9 cellular contexts compared by ENCODE assay signal in the genomic region with DNA sequence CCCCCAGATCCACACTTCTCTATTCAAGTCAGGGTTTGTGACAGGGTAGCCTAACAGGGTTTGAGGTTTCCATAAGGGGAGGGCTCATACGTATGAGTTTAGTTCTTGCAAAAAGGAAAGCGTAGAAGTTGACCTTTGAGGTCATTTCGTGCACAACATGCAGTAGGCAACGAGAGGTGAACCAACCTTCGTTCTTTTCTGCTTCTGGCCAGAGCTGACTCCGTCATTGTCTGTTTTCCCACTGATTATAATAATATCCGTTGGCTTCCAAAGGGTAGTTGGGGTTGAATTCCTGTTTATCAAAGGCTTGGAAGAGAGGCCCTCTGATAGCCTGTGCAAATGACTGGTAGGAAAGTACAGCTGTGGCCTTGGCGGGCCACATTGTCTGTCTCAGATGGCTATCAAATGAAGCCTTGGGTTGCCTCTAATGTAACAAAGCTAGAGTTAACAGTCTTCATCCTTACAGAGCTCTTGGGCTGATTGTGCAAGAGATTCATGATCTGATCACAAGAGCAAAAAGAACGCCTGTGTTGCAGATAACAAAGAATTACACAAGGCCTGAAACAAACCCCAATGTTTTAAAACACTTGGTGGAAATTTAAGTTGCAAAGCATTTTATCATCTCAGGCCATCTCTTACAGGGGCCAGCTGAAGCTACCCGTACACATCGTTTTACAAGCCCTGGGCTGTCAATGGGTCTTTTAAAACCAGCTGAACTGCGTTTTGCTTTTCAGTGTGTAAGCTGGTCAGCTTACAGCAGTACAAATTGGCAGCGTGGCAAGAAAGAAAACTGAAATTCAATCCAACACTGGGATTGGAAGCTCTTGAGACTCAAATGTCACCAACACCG. TPM values are rescaled to one million over a fixed set of nuclear protein-coding genes. Genes with fewer than 3 reads are reported as not detected.
DNase-seq lines count a peak whose midpoint lies in the region; ATAC-seq and TF ChIP-seq lines count a peak whose summit lies in the region.
"Had no signal": no experiment of that assay in that cellular context is flagged by ENCODE, and none has a peak within 500 bp of the region (broad histone marks: within the 10 kb centered on the region; RNA-seq: fewer than 3 reads in every experiment).

No MANE protein-coding gene starts in this region.

- no peaks in the 10 kb centered on the region for H3K27me3 ChIP-seq in HL-60 (ENCODE audit: insufficient read depth, poor library complexity, severe bottlenecking)
- H3K27me3 ChIP-seq in gastrocnemius medialis, result no peaks in the 10 kb centered on the region

- TF ChIP-seq CTCF in HL-60 (IDR thresholded peaks at IDR 0.05; ENCODE audit: insufficient read depth, low read length) (no peak), fibroblast of the aortic adventitia (IDR thresholded peaks at IDR 0.05; ENCODE audit: insufficient read depth, low read length) (no peak), gastrocnemius medialis (IDR thresholded peaks at IDR 0.05 in 4 of 5, conservative IDR thresholded peaks at IDR 0.05 in 1 of 5) (no peak)

- intact Hi-C loops in gastrocnemius medialis (cut with DNase I; ENCODE audit: low total_unique reads), result no loop called here

- H3K4me3 ChIP-seq in HL-60 (replicated peaks; ENCODE audit: insufficient read depth, low read length), result no peak overlapping the region
- no peak overlapping the region for H3K4me3 ChIP-seq in fibroblast of the aortic adventitia (ENCODE audit: low read depth, low read length)
- H3K4me3 ChIP-seq in gastrocnemius medialis, result no peak overlapping the region

- no peak for TF ChIP-seq POLR2A in gastrocnemius medialis (IDR thresholded peaks at IDR 0.05)

- in situ Hi-C loops in gastrocnemius medialis (cut with MboI; ENCODE audit: low sequenced_read_pairs in 4 of 4), result no loop called here

- no peaks in the 10 kb centered on the region for H3K9me3 ChIP-seq in gastrocnemius medialis

- no peaks in the 10 kb centered on the region for H3K36me3 ChIP-seq in gastrocnemius medialis

- peaks cover 0 to 6% of the 10 kb centered on the region in 2 donors for H3K4me1 ChIP-seq in gastrocnemius medialis

- DNase-seq in HL-60 (ENCODE audit: low read depth in 1 of 2, low spot score in 1 of 2) (peak; percentile 78 to 88), fibroblast of the aortic adventitia (ENCODE audit: low read depth) (peak; percentile 68), gastrocnemius medialis (no peak), NCI-H1105 treated with DMSO at 0.1 percent for 48 hours (lab: John Stamatoyannopoulos, UW) (no peak)
- DNase-seq in effector CD8-positive, alpha-beta T cell (lab: John Stamatoyannopoulos, UW), result no peak
- DNase-seq in stimulated activated naive CD4-positive, alpha-beta T cell treated with Interleukin-2 at 50 U/mL for 16 hours (lab: John Stamatoyannopoulos, UW), result no peak

- ATAC-seq in SK-N-SH treated with all-trans-retinoic acid at 6 μM for 48 hours, result 0 out of 3 replicates have a peak, but pooled peaks have one; percentile 15
- peak in 1 of 2 donors; percentile 65 for ATAC-seq in gastrocnemius medialis
- no peak for ATAC-seq in HG03095 (IDR thresholded peaks at IDR 0.05; ENCODE audit: unreplicated experiment)
- ATAC-seq: HCT116 had no signal

- H3K27ac ChIP-seq in HL-60 (replicated peaks) (peak overlapping the region; percentile 97), gastrocnemius medialis (peak overlapping the region; percentile 18 to 64 (median 42))

TF ChIP-seq in SK-N-SH treated with all-trans-retinoic acid at 6 μM for 48 hours, 23 proteins besides CTCF, POLR2A, EP300 and RAD21:
- TF ChIP-seq ISL1 (CRISPR knock-in tag; IDR thresholded peaks at IDR 0.05) (no peak), ZFP3 (CRISPR knock-in tag; IDR thresholded peaks at IDR 0.05) (no peak), TOX (CRISPR knock-in tag; IDR thresholded peaks at IDR 0.05; ENCODE audit: borderline replicate concordance) (no peak), ZNF70 (CRISPR knock-in tag; IDR thresholded peaks at IDR 0.05) (no peak), OSR1 (CRISPR knock-in tag; IDR thresholded peaks at IDR 0.05) (no peak), ZNF8 (CRISPR knock-in tag; IDR thresholded peaks at IDR 0.05) (no peak), PPARA (CRISPR knock-in tag; IDR thresholded peaks at IDR 0.05; ENCODE audit: borderline replicate concordance) (no peak), ESRRG (CRISPR knock-in tag; IDR thresholded peaks at IDR 0.05) (no peak), TCF4 (CRISPR knock-in tag; IDR thresholded peaks at IDR 0.05; ENCODE audit: borderline replicate concordance) (no peak)
- TF ChIP-seq, protein P1, sequence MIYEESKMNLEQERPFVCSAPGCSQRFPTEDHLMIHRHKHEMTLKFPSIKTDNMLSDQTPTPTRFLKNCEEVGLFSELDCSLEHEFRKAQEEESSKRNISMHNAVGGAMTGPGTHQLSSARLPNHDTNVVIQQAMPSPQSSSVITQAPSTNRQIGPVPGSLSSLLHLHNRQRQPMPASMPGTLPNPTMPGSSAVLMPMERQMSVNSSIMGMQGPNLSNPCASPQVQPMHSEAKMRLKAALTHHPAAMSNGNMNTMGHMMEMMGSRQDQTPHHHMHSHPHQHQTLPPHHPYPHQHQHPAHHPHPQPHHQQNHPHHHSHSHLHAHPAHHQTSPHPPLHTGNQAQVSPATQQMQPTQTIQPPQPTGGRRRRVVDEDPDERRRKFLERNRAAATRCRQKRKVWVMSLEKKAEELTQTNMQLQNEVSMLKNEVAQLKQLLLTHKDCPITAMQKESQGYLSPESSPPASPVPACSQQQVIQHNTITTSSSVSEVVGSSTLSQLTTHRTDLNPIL (CRISPR knock-in tag; IDR thresholded peaks at IDR 0.05; ENCODE audit: low read depth), result no peak
- TF ChIP-seq, protein P2, sequence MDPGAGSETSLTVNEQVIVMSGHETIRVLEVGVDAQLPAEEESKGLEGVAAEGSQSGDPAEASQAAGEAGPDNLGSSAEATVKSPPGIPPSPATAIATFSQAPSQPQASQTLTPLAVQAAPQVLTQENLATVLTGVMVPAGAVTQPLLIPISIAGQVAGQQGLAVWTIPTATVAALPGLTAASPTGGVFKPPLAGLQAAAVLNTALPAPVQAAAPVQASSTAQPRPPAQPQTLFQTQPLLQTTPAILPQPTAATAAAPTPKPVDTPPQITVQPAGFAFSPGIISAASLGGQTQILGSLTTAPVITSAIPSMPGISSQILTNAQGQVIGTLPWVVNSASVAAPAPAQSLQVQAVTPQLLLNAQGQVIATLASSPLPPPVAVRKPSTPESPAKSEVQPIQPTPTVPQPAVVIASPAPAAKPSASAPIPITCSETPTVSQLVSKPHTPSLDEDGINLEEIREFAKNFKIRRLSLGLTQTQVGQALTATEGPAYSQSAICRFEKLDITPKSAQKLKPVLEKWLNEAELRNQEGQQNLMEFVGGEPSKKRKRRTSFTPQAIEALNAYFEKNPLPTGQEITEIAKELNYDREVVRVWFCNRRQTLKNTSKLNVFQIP (CRISPR knock-in tag; IDR thresholded peaks at IDR 0.05; ENCODE audit: borderline replicate concordance, low read depth), result no peak
TF ChIP-seq in SK-N-SH treated with all-trans-retinoic acid at 6 μM for 48 hours: peak in this region for 0.

RNA-seq across cellular contexts. Expression of a gene that starts 46.1 kb away (rescaled TPM):
- total RNA-seq in fibroblast of the aortic adventitia (ENCODE audit: low replicate concordance), result not detected in 2 replicates
- total RNA-seq in gastrocnemius medialis, result not detected

Comparison
In these comparisons a context has a peak if more than half of its experiments do, and no peak if none do; other contexts are left out.
1. DNase-seq: peak in HL-60 (2 of 2) and fibroblast of the aortic adventitia (single experiment); none in gastrocnemius medialis (0 of 2), effector CD8-positive, alpha-beta T cell (single experiment), stimulated activated naive CD4-positive, alpha-beta T cell treated with Interleukin-2 at 50 U/mL for 16 hours (single experiment) and NCI-H1105 treated with DMSO at 0.1 percent for 48 hours (single experiment).